Comparison of ENCODE assay signal across 18 cellular contexts in genomic region chr15:70125605-70126004, GRCh38.
"Had no signal": no experiment of that assay in that cellular context is flagged by ENCODE, and none has a peak within 500 bp of the region (broad histone marks: within the 10 kb centered on the region; RNA-seq: fewer than 3 reads in every experiment).

No MANE protein-coding gene starts in this region.

- ATAC-seq: body of pancreas, gastroesophageal sphincter, left lung, psoas muscle had no signal

- H3K9me3 Mint-ChIP-seq: activated CD4-positive, alpha-beta memory T cell treated with anti-CD3 and anti-CD28 coated beads, Interleukin-2, amount 10 ng/mL, durations not matched to agents 7 days and 5 days; activated T-helper 1 cell treated with anti-CD3 and anti-CD28 coated beads, Interleukin-12 subunit alpha, Interleukin-12 subunit beta, Interleukin-2, Interleukin-4 antibody, amounts not matched to agents 30 ng/mL and 10 ng/mL and 1 ng/mL, durations not matched to agents 14 hours and 24 hours and 36 hours; central memory CD8-positive, alpha-beta T cell; nephron had no signal

- H3K4me3 Mint-ChIP-seq: activated CD4-positive, alpha-beta memory T cell treated with anti-CD3 and anti-CD28 coated beads, Interleukin-2, amount 10 ng/mL, durations not matched to agents 7 days and 5 days; activated T-helper 1 cell treated with anti-CD3 and anti-CD28 coated beads, Interleukin-12 subunit alpha, Interleukin-12 subunit beta, Interleukin-2, Interleukin-4 antibody, amounts not matched to agents 30 ng/mL and 10 ng/mL and 1 ng/mL, durations not matched to agents 14 hours and 24 hours and 36 hours; central memory CD8-positive, alpha-beta T cell; nephron had no signal

- H3K27me3 ChIP-seq: body of pancreas, gastroesophageal sphincter, left lung, sigmoid colon had no signal

- H3K27ac Mint-ChIP-seq: activated CD4-positive, alpha-beta memory T cell treated with anti-CD3 and anti-CD28 coated beads, Interleukin-2, amount 10 ng/mL, durations not matched to agents 7 days and 5 days; activated T-helper 1 cell treated with anti-CD3 and anti-CD28 coated beads, Interleukin-12 subunit alpha, Interleukin-12 subunit beta, Interleukin-2, Interleukin-4 antibody, amounts not matched to agents 30 ng/mL and 10 ng/mL and 1 ng/mL, durations not matched to agents 14 hours and 24 hours and 36 hours; nephron had no signal

- H3K4me1 Mint-ChIP-seq: activated CD4-positive, alpha-beta memory T cell treated with anti-CD3 and anti-CD28 coated beads, Interleukin-2, amount 10 ng/mL, durations not matched to agents 7 days and 5 days had no signal

- H3K36me3 ChIP-seq: gastroesophageal sphincter, left lung, sigmoid colon had no signal

- DNase-seq: activated CD4-positive, alpha-beta memory T cell treated with anti-CD3 and anti-CD28 coated beads, Interleukin-2, amount 10 ng/mL, durations not matched to agents 7 days and 5 days; activated CD4-positive, alpha-beta T cell treated with anti-CD3 and anti-CD28 coated beads for 1 hour; activated CD8-positive, alpha-beta memory T cell treated with anti-CD3 and anti-CD28 coated beads, Interleukin-2, amount 50 U/mL, for 48 hours; activated naive CD4-positive, alpha-beta T cell; body of pancreas; cortex of kidney; effector CD8-positive, alpha-beta T cell; left lung; psoas muscle; sigmoid colon; stimulated activated CD4-positive, alpha-beta T cell treated with anti-CD3 and anti-CD28 coated beads, Interleukin-2, amount 100 ng/mL, for 24 hours; stimulated activated naive CD4-positive, alpha-beta T cell; substantia nigra; trophoblast cell had no signal

- H3K9me3 ChIP-seq: body of pancreas, gastroesophageal sphincter, left lung, psoas muscle, sigmoid colon had no signal

- H3K27ac ChIP-seq: body of pancreas, gastroesophageal sphincter, left lung, psoas muscle, sigmoid colon had no signal

- H3K4me3 ChIP-seq: body of pancreas, gastroesophageal sphincter, left lung, psoas muscle, sigmoid colon had no signal
